1 cellular context compared by ENCODE assay signal in the genomic region with DNA sequence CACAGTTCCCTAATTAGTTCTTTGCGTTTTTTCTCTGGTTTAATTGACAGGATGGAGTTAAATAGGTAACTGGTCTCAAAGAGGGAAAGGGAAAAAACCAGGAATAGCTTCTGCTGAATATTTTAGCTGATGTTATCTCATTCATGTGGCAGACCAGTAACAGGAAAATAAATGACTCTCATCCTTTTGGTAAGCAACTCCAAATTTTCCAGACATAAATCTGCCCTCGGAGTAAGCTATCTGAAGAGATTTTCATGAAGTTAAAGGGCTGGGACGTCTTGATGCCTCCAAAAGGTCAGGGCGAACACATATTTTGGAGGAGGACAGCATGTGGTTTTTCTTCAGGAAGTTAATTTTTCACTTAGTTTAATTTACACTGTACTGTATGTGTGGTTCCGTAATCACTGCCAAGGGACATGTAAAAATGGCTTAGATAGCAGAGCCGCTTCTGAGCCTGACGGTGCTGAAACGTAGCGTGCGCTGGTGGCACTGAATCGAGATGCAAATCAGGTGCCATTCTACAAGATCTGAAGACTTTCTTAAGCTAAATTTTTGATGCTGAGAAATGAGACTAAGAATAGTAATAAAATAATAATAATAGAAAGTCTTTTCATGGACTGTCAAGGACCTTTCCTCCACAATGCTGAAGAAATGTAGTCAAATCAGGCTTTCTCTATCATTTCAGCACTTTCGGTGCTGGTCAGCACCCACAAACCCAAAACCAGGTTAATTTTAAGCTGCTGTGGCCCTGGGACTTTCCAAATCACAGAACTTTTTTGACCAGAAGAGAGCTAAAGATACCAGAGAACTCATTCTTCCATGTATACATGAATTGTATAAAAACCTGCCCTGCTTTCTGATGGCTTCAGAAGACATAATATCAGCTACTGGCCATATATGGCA.
TF ChIP-seq lines count a peak whose summit lies in the region.

No MANE protein-coding gene starts in this region.

TF ChIP-seq in HepG2, 621 proteins besides CTCF, POLR2A, EP300 and RAD21 (continued from another document):
- TF ChIP-seq MIER2 (CRISPR knock-in tag; IDR thresholded peaks at IDR 0.05), result peak; percentile 65; the same call in 1 of the 2 replicates
